In the genomic region with DNA sequence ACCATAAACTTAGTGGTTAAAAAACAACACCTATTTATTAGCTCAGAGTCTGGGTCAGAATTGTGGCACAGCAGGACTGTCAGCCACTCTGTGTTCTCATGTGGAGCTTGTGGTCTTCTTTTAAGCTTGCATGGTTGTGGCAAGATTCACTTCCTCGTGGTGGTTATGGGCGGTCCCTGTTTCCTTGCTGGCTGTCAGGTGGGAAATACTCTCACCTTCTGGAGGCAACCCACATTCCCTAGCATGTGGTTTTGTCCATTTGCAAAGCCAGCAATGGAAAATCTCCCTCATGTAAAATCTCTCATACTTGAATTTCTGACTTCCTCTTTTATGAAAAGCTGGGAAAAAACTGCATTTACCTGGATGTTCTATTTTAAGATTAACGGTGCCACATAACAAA, we compare ENCODE assay signal across 1 cellular context.
A peak's percentile ranks its signal among the peaks of the same experiment; 100 is the strongest.
TF ChIP-seq lines count a peak whose summit lies in the region.

No MANE protein-coding gene starts in this region.

TF ChIP-seq in GM12878, 131 proteins besides CTCF, POLR2A, EP300 and RAD21 (continued from another document):
- TF ChIP-seq, protein P1, sequence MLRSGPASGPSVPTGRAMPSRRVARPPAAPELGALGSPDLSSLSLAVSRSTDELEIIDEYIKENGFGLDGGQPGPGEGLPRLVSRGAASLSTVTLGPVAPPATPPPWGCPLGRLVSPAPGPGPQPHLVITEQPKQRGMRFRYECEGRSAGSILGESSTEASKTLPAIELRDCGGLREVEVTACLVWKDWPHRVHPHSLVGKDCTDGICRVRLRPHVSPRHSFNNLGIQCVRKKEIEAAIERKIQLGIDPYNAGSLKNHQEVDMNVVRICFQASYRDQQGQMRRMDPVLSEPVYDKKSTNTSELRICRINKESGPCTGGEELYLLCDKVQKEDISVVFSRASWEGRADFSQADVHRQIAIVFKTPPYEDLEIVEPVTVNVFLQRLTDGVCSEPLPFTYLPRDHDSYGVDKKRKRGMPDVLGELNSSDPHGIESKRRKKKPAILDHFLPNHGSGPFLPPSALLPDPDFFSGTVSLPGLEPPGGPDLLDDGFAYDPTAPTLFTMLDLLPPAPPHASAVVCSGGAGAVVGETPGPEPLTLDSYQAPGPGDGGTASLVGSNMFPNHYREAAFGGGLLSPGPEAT (IDR thresholded peaks at IDR 0.05; ENCODE audit: low read depth) = peak; percentile 76
- TF ChIP-seq TCF3 (IDR thresholded peaks at IDR 0.05; ENCODE audit: borderline replicate concordance, insufficient read depth, low read depth, low read length) (no peak), GATAD2B (conservative IDR thresholded peaks at IDR 0.05; ENCODE audit: low read depth) (0 out of 2 replicates have a peak, but pooled peaks have one; percentile 42), ZNF207 (IDR thresholded peaks at IDR 0.05; ENCODE audit: borderline replicate concordance) (no peak), IKZF2 (IDR thresholded peaks at IDR 0.05) (peak; percentile 86 to 88), CHD4 (IDR thresholded peaks at IDR 0.05) (no peak), ZBTB33 (IDR thresholded peaks at IDR 0.05) (no peak), JUND (IDR thresholded peaks at IDR 0.05; ENCODE audit: low read depth, low read length) (no peak), PAX5 (IDR thresholded peaks at IDR 0.05; ENCODE audit: borderline replicate concordance, low read depth, low read length) (peak; percentile 54; the same call in 1 of the 2 replicates), POLR2AphosphoS5 (IDR thresholded peaks at IDR 0.05; ENCODE audit: low read length) (no peak), CHD2 (IDR thresholded peaks at IDR 0.05; ENCODE audit: borderline replicate concordance, low read depth, low read length) (no peak), DPF2 (IDR thresholded peaks at IDR 0.05) (peak; percentile 62; the same call in 1 of the 2 replicates), SPI1 (IDR thresholded peaks at IDR 0.05; ENCODE audit: borderline replicate concordance, insufficient read depth, low read depth, low read length) (peak; percentile 83), IKZF1 (conservative IDR thresholded peaks at IDR 0.05) (peak; percentile 85), RBBP5 (conservative IDR thresholded peaks at IDR 0.05) (no peak), ZZZ3 (IDR thresholded peaks at IDR 0.05; ENCODE audit: control insufficient read depth, insufficient read length, low read depth) (no peak), BRCA1 (IDR thresholded peaks at IDR 0.05; ENCODE audit: low read depth, low read length) (no peak), ZNF622 (IDR thresholded peaks at IDR 0.05) (no peak), SREBF2 (IDR thresholded peaks at IDR 0.05; ENCODE audit: low read length) (no peak), BCL11A (IDR thresholded peaks at IDR 0.05; ENCODE audit: low read depth, low read length) (peak; percentile 45; the same call in 1 of the 2 replicates), YBX1 (IDR thresholded peaks at IDR 0.05) (no peak), ZBTB40 (IDR thresholded peaks at IDR 0.05; ENCODE audit: borderline replicate concordance) (no peak), MYC (IDR thresholded peaks at IDR 0.05; ENCODE audit: insufficient read depth, insufficient read length, insufficient replicate concordance, low read length, severe bottlenecking) (no peak), BHLHE40 (IDR thresholded peaks at IDR 0.05; ENCODE audit: borderline replicate concordance in 1 of 2, low read depth in 2 of 2, low read length in 1 of 2) (peak in 1 of 2 experiments; percentile 38; a peak in 1 of 4 replicates), ETV6 (conservative IDR thresholded peaks at IDR 0.05 in 1 of 2, IDR thresholded peaks at IDR 0.05 in 1 of 2; ENCODE audit: borderline replicate concordance in 1 of 2, low read depth in 1 of 2) (no peak), SRF (IDR thresholded peaks at IDR 0.05; ENCODE audit: low read depth in 2 of 2, low read length in 2 of 2) (no peak), SUZ12 (IDR thresholded peaks at IDR 0.05; ENCODE audit: unreplicated experiment) (no peak), ZNF274 (IDR thresholded peaks at IDR 0.05; ENCODE audit: insufficient read depth, insufficient read length) (no peak), MTA2 (IDR thresholded peaks at IDR 0.05; ENCODE audit: low read depth) (peak; percentile 62; the same call in 1 of the 2 replicates), ELK1 (IDR thresholded peaks at IDR 0.05; ENCODE audit: low read depth, low read length) (no peak), EED (IDR thresholded peaks at IDR 0.05; ENCODE audit: low read depth) (peak; percentile 31; the same call in 1 of the 2 replicates), ASH2L (IDR thresholded peaks at IDR 0.05; ENCODE audit: borderline replicate concordance, low read depth) (no peak), NBN (IDR thresholded peaks at IDR 0.05) (0 out of 2 replicates have a peak, but pooled peaks have one; percentile 35), RELA (IDR thresholded peaks at IDR 0.05; ENCODE audit: borderline replicate concordance, partially characterized antibody) (no peak), HDGF (IDR thresholded peaks at IDR 0.05) (no peak), TBL1XR1 (IDR thresholded peaks at IDR 0.05; ENCODE audit: low read depth, low read length) (no peak), MYB (IDR thresholded peaks at IDR 0.05; ENCODE audit: borderline replicate concordance, low read depth, low read length) (no peak), NR2F1 (conservative IDR thresholded peaks at IDR 0.05) (no peak), CREB1 (IDR thresholded peaks at IDR 0.05; ENCODE audit: low read depth) (no peak), GABPA (IDR thresholded peaks at IDR 0.05; ENCODE audit: low read depth) (no peak), RUNX3 (IDR thresholded peaks at IDR 0.05; ENCODE audit: low read length) (peak; percentile 87), ZNF217 (IDR thresholded peaks at IDR 0.05) (no peak)
- TF ChIP-seq, protein P2, sequence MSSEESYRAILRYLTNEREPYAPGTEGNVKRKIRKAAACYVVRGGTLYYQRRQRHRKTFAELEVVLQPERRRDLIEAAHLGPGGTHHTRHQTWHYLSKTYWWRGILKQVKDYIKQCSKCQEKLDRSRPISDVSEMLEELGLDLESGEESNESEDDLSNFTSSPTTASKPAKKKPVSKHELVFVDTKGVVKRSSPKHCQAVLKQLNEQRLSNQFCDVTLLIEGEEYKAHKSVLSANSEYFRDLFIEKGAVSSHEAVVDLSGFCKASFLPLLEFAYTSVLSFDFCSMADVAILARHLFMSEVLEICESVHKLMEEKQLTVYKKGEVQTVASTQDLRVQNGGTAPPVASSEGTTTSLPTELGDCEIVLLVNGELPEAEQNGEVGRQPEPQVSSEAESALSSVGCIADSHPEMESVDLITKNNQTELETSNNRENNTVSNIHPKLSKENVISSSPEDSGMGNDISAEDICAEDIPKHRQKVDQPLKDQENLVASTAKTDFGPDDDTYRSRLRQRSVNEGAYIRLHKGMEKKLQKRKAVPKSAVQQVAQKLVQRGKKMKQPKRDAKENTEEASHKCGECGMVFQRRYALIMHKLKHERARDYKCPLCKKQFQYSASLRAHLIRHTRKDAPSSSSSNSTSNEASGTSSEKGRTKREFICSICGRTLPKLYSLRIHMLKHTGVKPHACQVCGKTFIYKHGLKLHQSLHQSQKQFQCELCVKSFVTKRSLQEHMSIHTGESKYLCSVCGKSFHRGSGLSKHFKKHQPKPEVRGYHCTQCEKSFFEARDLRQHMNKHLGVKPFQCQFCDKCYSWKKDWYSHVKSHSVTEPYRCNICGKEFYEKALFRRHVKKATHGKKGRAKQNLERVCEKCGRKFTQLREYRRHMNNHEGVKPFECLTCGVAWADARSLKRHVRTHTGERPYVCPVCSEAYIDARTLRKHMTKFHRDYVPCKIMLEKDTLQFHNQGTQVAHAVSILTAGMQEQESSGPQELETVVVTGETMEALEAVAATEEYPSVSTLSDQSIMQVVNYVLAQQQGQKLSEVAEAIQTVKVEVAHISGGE (CRISPR knock-in tag; IDR thresholded peaks at IDR 0.05) = no peak
